ENCODE assay signal across 8 cellular contexts in the genomic region with DNA sequence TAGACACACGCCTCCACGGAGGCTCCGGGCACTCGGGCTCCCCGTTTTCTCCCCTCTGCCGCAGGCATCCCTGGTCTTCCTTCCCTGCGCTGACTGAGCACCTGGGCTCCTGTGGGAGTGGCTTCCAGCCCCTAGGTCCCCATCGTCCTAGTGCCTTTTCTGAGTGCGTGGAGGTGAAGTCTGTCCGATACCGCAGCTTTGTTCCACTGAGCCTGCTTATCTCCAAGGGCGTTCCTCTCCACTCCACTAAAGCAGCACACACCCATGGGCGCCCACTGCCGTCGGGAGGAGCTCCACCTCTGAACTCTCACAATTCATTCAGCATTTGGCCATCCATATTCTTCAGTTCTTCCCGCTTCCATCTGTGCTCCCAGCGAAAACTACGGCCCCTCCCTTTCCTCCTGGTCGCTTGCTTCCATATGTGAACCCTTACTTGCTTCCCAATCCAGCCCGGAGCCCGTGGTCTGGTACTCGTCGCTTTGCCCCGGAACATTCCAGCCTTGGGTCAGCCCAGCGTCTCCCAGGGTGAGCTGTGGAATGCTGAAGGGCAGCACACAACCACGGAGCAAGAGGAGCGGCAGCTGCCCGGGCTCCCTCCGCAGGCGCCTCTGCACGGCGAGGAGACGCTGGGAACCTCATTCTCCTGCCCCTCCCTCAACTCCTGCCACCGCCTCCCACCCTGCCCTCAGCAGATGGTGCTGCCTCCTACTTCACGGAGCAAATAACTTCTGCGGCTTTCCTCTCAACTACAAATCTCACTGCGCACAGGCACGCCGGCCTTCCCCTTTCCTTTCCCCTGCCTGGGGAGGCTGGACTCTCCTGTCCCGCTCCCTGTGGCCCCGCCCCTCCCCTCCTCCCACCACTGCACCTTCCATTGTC.
A peak's percentile ranks its signal among the peaks of the same experiment; 100 is the strongest.
DNase-seq lines count a peak whose midpoint lies in the region; ATAC-seq and TF ChIP-seq lines count a peak whose summit lies in the region.

No MANE protein-coding gene starts in this region.

- H3K4me1 ChIP-seq in KMS-11 (ENCODE audit: low read depth, poor library complexity, severe bottlenecking) = peaks cover 30% of the 10 kb centered on the region

- no peaks in the 10 kb centered on the region for H3K79me2 ChIP-seq in KMS-11 (ENCODE audit: insufficient read depth, low read depth)

- no peak for ATAC-seq in HG02840 (IDR thresholded peaks at IDR 0.05; ENCODE audit: low FRiP score, unreplicated experiment)

- DNase-seq in DMS 273 (lab: John Stamatoyannopoulos, UW; ENCODE audit: unreplicated experiment) = peak; percentile 94
- peak; percentile 76 for DNase-seq in UCSD-AML1 (lab: John Stamatoyannopoulos, UW; ENCODE audit: unreplicated experiment)
- DNase-seq in kidney tubule cell (ENCODE audit: low spot score) = peak; percentile 58
- DNase-seq in stimulated activated CD4-positive, alpha-beta T cell treated with anti-CD3 and anti-CD28 coated beads, Interleukin-12 subunit alpha, Interleukin-12 subunit beta, amount 100 ng/mL, for 4 hours = peak; percentile 34
- DNase-seq in NCI-H2081 treated with DMSO at 0.1 percent for 48 hours (lab: John Stamatoyannopoulos, UW) = no peak

- no peaks in the 10 kb centered on the region for H3K36me3 ChIP-seq in KMS-11 (ENCODE audit: insufficient read depth)

- peak overlapping the region; percentile 93 for H3K4me2 ChIP-seq in KMS-11

- H3K27me3 ChIP-seq in KMS-11 (ENCODE audit: insufficient read depth, low read depth) = peaks cover 3% of the 10 kb centered on the region; the same call in 1 of the 2 replicates

- H2AFZ ChIP-seq in KMS-11 (ENCODE audit: low read depth) = peak overlapping the region; percentile 73

- H3K27ac ChIP-seq in KMS-11 (no peak overlapping the region), cingulate gyrus (ENCODE audit: low read depth, low read length) (peak overlapping the region; percentile 65)

- H4K20me1 ChIP-seq in KMS-11 (ENCODE audit: insufficient read depth) = no peaks in the 10 kb centered on the region

- TF ChIP-seq CTCF in KMS-11 (conservative IDR thresholded peaks at IDR 0.05; ENCODE audit: low read depth, low read length) = no peak

- peak overlapping the region; percentile 2; the same call in 1 of the 2 replicates for H3K9ac ChIP-seq in KMS-11

- peak overlapping the region; percentile 97 for H3K4me3 ChIP-seq in KMS-11 (IDR thresholded peaks at IDR 0.05; ENCODE audit: insufficient read depth, low read depth, low read length)
